In genomic region chr17:58331815-58332719, GRCh38 we compare ENCODE assay signal across 8 cellular contexts. TPM values are rescaled to one million over a fixed set of nuclear protein-coding genes. Genes with fewer than 3 reads are reported as not detected.
DNase-seq lines count a peak whose midpoint lies in the region; ATAC-seq lines count a peak whose summit lies in the region.

No MANE protein-coding gene starts in this region.

- peak; percentile 94 for DNase-seq in NK-92 treated with Interleukin-12 subunit alpha and Interleukin-12 subunit beta, amount 100 ng/mL, for 24 hours (lab: John Stamatoyannopoulos, UW)
- DNase-seq in activated T-helper 1 cell treated with Interleukin-2 at 50 U/mL for 16 hours (ENCODE audit: low read depth): peak; percentile 88
- peak; percentile 66 for DNase-seq in left lobe of liver (ENCODE audit: low spot score)
- peak; percentile 81 for DNase-seq in stimulated activated CD8-positive, alpha-beta memory T cell treated with anti-CD3 and anti-CD28 coated beads, Interleukin-15, amount 100 ng/mL, for 1 hour (ENCODE audit: low read depth)
- no peak for DNase-seq in DMS 273 (lab: John Stamatoyannopoulos, UW; ENCODE audit: unreplicated experiment)

- ATAC-seq in GM18520 (IDR thresholded peaks at IDR 0.05; ENCODE audit: unreplicated experiment): peak; percentile 13
- ATAC-seq in left lobe of liver: peak; percentile 57
- ATAC-seq in HG03469 (IDR thresholded peaks at IDR 0.05; ENCODE audit: unreplicated experiment): no peak
- no peak for ATAC-seq in GM21360 (IDR thresholded peaks at IDR 0.05; ENCODE audit: unreplicated experiment)

RNA-seq across cellular contexts. Expression of gene TSPOAP1, which starts 3.5 kb away (rescaled TPM):
- 6.5 TPM for total RNA-seq in left lobe of liver

RNA-seq across cellular contexts. Expression of gene SUPT4H1, which starts 19.9 kb away (rescaled TPM):
- 40.0 TPM for total RNA-seq in left lobe of liver

RNA-seq across cellular contexts. Expression of gene MPO, which starts 51.3 kb away (rescaled TPM):
- total RNA-seq in left lobe of liver: 0.43 TPM

Comparison
In these comparisons a context has a peak if more than half of its experiments do, and no peak if none do; other contexts are left out.
1. ATAC-seq: peak in GM18520 (single experiment) and left lobe of liver (single experiment); none in HG03469 (single experiment) and GM21360 (single experiment).